In the genomic region with DNA sequence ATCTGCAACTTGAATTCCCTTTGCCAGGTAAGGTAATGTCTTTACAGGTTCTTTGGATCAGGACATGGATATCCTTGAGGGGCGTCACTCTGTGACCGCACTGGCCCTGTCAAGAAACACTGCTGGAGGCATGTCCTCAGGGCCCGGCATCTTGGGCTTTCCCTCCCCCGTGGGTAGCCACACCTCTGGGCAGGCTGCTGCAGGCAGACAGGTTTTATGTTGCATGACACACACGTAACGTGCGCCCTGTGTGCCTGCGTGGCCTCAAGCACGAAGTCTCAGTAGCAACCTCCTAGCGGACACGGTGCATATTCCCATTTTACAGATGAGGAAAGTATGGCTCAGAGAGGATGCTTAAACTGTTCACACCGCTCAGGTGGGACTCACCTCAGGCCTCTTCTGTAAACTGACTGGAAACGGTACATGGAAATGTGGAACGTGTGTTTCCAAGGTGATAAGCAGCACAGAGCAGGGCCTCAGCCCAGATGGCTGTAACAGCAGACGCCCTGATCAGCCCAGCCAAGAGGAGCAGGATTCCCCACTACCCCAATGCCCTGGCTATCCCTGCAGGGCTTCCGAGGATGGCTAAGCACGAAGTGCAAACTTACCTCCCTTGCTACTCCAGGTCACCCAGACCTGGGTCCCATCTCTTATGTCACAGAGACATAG, we compare ENCODE assay signal across 1 cellular context.
TF ChIP-seq lines count a peak whose summit lies in the region.

No MANE protein-coding gene starts in this region.

TF ChIP-seq in IMR-90, 13 proteins besides CTCF, POLR2A, EP300 and RAD21 (continued from another document):
- TF ChIP-seq, protein P1, sequence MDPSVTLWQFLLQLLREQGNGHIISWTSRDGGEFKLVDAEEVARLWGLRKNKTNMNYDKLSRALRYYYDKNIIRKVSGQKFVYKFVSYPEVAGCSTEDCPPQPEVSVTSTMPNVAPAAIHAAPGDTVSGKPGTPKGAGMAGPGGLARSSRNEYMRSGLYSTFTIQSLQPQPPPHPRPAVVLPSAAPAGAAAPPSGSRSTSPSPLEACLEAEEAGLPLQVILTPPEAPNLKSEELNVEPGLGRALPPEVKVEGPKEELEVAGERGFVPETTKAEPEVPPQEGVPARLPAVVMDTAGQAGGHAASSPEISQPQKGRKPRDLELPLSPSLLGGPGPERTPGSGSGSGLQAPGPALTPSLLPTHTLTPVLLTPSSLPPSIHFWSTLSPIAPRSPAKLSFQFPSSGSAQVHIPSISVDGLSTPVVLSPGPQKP (IDR thresholded peaks at IDR 0.05; ENCODE audit: borderline replicate concordance, low read depth, low read length), result no peak
- no peak for TF ChIP-seq CEBPB (IDR thresholded peaks at IDR 0.05; ENCODE audit: low read depth, low read length)
